Comparison of ENCODE assay signal across 10 cellular contexts in genomic region chr10:22420787-22421517, GRCh38.
A peak's percentile ranks its signal among the peaks of the same experiment; 100 is the strongest.
DNase-seq lines count a peak whose midpoint lies in the region; ATAC-seq and TF ChIP-seq lines count a peak whose summit lies in the region.
"Had no signal": no experiment of that assay in that cellular context is flagged by ENCODE, and none has a peak within 500 bp of the region (broad histone marks: within the 10 kb centered on the region; RNA-seq: fewer than 3 reads in every experiment).

No MANE protein-coding gene starts in this region.

- no peaks in the 10 kb centered on the region for H3K27me3 ChIP-seq in lower lobe of right lung (ENCODE audit: low read depth)
- H3K27me3 ChIP-seq: SJSA1, uterus had no signal

- no peak for ATAC-seq in lower lobe of right lung

- DNase-seq in DMS53 treated with DMSO at 0.1 percent for 48 hours (lab: John Stamatoyannopoulos, UW; ENCODE audit: unreplicated experiment) (peak; percentile 20), lower lobe of right lung (no peak), NCI-H510A (lab: John Stamatoyannopoulos, UW) (no peak), NCI-H146 treated with DMSO at 0.1 percent for 48 hours (lab: John Stamatoyannopoulos, UW; ENCODE audit: unreplicated experiment) (no peak), putamen (ENCODE audit: low spot score) (no peak)
- peak; percentile 32 for DNase-seq in Jurkat, Clone E6-1 (ENCODE audit: low read depth, low spot score)
- DNase-seq: activated T-cell treated with anti-CD3 and anti-CD28 coated beads, Interleukin-2, amount 50 U/mL, for 24 hours; uterus had no signal

- no peak overlapping the region for H3K4me3 ChIP-seq in Jurkat, Clone E6-1 (ENCODE audit: low read length)
- no peak overlapping the region for H3K4me3 ChIP-seq in lower lobe of right lung
- H3K4me3 ChIP-seq: SJSA1, uterus had no signal

- no peaks in the 10 kb centered on the region for H3K4me1 ChIP-seq in lower lobe of right lung
- H3K4me1 ChIP-seq: SJSA1, uterus had no signal

- H3K27ac ChIP-seq in VCaP (no peak overlapping the region), lower lobe of right lung (no peak overlapping the region)
- H3K27ac ChIP-seq: SJSA1, uterus had no signal

- H3K9me3 ChIP-seq in lower lobe of right lung, result no peaks in the 10 kb centered on the region
- H3K9me3 ChIP-seq: SJSA1, uterus had no signal

- intact Hi-C loops in lower lobe of right lung (cut with DNase I), result no loop called here

- no peaks in the 10 kb centered on the region for H3K36me3 ChIP-seq in lower lobe of right lung
- H3K36me3 ChIP-seq: SJSA1, uterus had no signal

- TF ChIP-seq CTCF in VCaP (conservative IDR thresholded peaks at IDR 0.05), result peak; percentile 65
- TF ChIP-seq CTCF in lower lobe of right lung (IDR thresholded peaks at IDR 0.05), result peak; percentile 23

Comparison
In these comparisons a context has a peak if more than half of its experiments do, and no peak if none do; other contexts are left out.
1. DNase-seq: peak in DMS53 treated with DMSO at 0.1 percent for 48 hours (single experiment) and Jurkat, Clone E6-1 (single experiment); none in lower lobe of right lung (single experiment), NCI-H510A (single experiment), NCI-H146 treated with DMSO at 0.1 percent for 48 hours (single experiment) and putamen (single experiment).